Comparison of ENCODE assay signal across 20 cellular contexts in genomic region chr1:5843521-5844096, GRCh38.
DNase-seq lines count a peak whose midpoint lies in the region; ATAC-seq, FAIRE-seq and TF ChIP-seq lines count a peak whose summit lies in the region.
"Had no signal": no experiment of that assay in that cellular context is flagged by ENCODE, and none has a peak within 500 bp of the region (broad histone marks: within the 10 kb centered on the region; RNA-seq: fewer than 3 reads in every experiment).

No MANE protein-coding gene starts in this region.

- no peak overlapping the region for H2BK12ac ChIP-seq in neuronal stem cell (ENCODE audit: low read length)

- intact Hi-C loops in testis (cut with DNase I; ENCODE audit: low total_unique reads) = no loop called here

- WGBS in neuronal stem cell (ENCODE audit: extremely low coverage in 2 of 2, insufficient read length in 2 of 2, insufficient replicate concordance in 1 of 2), 2 donors = no CpG with 5 or more reads among the region's 13 CpGs
- 77 to 88% methylated on average over 7 to 13 of the region's 13 CpGs for WGBS in testis, 2 donors

- H4K91ac ChIP-seq in neuronal stem cell (ENCODE audit: low read depth, low read length, poor library complexity) = no peak overlapping the region

- DNase-seq in D721Med (ENCODE audit: insufficient read length, low spot score) (peak; percentile 32), H7 (peak; percentile 75), WERI-Rb-1 (peak; percentile 62), neuronal stem cell (ENCODE audit: low spot score) (no peak), testis (no peak), foreskin fibroblast (no peak)
- DNase-seq: C1 segment of cervical spinal cord; Calu3; CD4-positive, alpha-beta memory T cell; COR-L47; DMS153; DND-41; HFFc6 had no signal

- H3K27ac ChIP-seq in WERI-Rb-1 (peak overlapping the region; percentile 63; the same call in 1 of the 2 replicates), neuronal stem cell (replicated peaks; ENCODE audit: low read length) (no peak overlapping the region), testis (no peak overlapping the region)

- H3K14ac ChIP-seq in neuronal stem cell (ENCODE audit: low read length) = peak overlapping the region; percentile 85

- no peak overlapping the region for H4K8ac ChIP-seq in neuronal stem cell (ENCODE audit: low read depth, low read length)

- H3K4me3 ChIP-seq in H7 (ENCODE audit: insufficient read depth, low read depth, low read length) (no peak overlapping the region), WERI-Rb-1 (ENCODE audit: low read depth, low read length) (no peak overlapping the region), neuronal stem cell (ENCODE audit: low read length in 2 of 2) (no peak overlapping the region), testis (no peak overlapping the region), foreskin fibroblast (ENCODE audit: low read depth in 1 of 2, low read length in 2 of 2) (no peak overlapping the region)
- H3K4me3 ChIP-seq: GM23338 had no signal

- peak overlapping the region; percentile 27 for H2AK5ac ChIP-seq in neuronal stem cell (ENCODE audit: low read depth, low read length)

- no peak overlapping the region for H2BK5ac ChIP-seq in neuronal stem cell (ENCODE audit: low read length)

- no peak for FAIRE-seq in D721Med (lab: Jason Lieb, UNC)
- FAIRE-seq: G401.6, GM12892, GM19239, H54 had no signal

- no peak for ATAC-seq in GM18907 (IDR thresholded peaks at IDR 0.05; ENCODE audit: unreplicated experiment)
- ATAC-seq: HCT116 had no signal

- no peak overlapping the region for H3K4ac ChIP-seq in neuronal stem cell (ENCODE audit: low read length)

- no peak overlapping the region for H2BK15ac ChIP-seq in neuronal stem cell (ENCODE audit: low read length)

- TF ChIP-seq POLR2A in testis (IDR thresholded peaks at IDR 0.05) = no peak

- TF ChIP-seq CTCF in D721Med (IDR thresholded peaks at IDR 0.05; ENCODE audit: insufficient read depth, missing control alignments) = no peak
- TF ChIP-seq CTCF in WERI-Rb-1 (IDR thresholded peaks at IDR 0.05; ENCODE audit: low read depth, low read length) = no peak
- TF ChIP-seq CTCF in testis (IDR thresholded peaks at IDR 0.05) = no peak
- no peak for TF ChIP-seq CTCF in foreskin fibroblast (IDR thresholded peaks at IDR 0.05; ENCODE audit: low read depth, low read length)

- H3K36me3 ChIP-seq in H7 (replicated peaks; ENCODE audit: control insufficient read depth, insufficient read depth, low read length) = no peaks in the 10 kb centered on the region
- no peaks in the 10 kb centered on the region for H3K36me3 ChIP-seq in WERI-Rb-1
- no peaks in the 10 kb centered on the region for H3K36me3 ChIP-seq in neuronal stem cell (replicated peaks in 1 of 2; ENCODE audit: control insufficient read depth in 2 of 2, insufficient read depth in 2 of 2, low read length in 2 of 2)
- no peaks in the 10 kb centered on the region for H3K36me3 ChIP-seq in testis (ENCODE audit: low read depth, missing control alignments)

- H3K18ac ChIP-seq in neuronal stem cell (ENCODE audit: low read length) = peak overlapping the region; percentile 67

- no peak overlapping the region for H2BK120ac ChIP-seq in neuronal stem cell (ENCODE audit: low read depth, low read length)

- H3K27me3 ChIP-seq in H7 (ENCODE audit: control insufficient read depth, insufficient read depth, low read length) = no peaks in the 10 kb centered on the region
- H3K27me3 ChIP-seq in WERI-Rb-1 (ENCODE audit: insufficient read depth, low read depth, severe bottlenecking) = no peaks in the 10 kb centered on the region
- H3K27me3 ChIP-seq in neuronal stem cell (ENCODE audit: control insufficient read depth in 3 of 3, insufficient read depth in 3 of 3, low read depth in 1 of 3, low read length in 3 of 3) = peaks cover 0 to 24% (median 2%) of the 10 kb centered on the region in 3 experiments
- no peaks in the 10 kb centered on the region for H3K27me3 ChIP-seq in testis

- no peaks in the 10 kb centered on the region for H3K4me1 ChIP-seq in neuronal stem cell (ENCODE audit: control insufficient read depth in 2 of 2, insufficient read depth in 1 of 2, low read depth in 1 of 2, low read length in 2 of 2)
- H3K4me1 ChIP-seq in testis = no peaks in the 10 kb centered on the region

- no peak overlapping the region for H2AFZ ChIP-seq in neuronal stem cell (ENCODE audit: low read length)
- H2AFZ ChIP-seq: GM23338 had no signal

- H3K9me3 ChIP-seq in WERI-Rb-1 (ENCODE audit: severe bottlenecking) (no peaks in the 10 kb centered on the region), neuronal stem cell (replicated peaks in 1 of 2; ENCODE audit: control insufficient read depth in 2 of 2, insufficient read depth in 1 of 2, low read depth in 1 of 2, low read length in 2 of 2) (no peaks in the 10 kb centered on the region), testis (no peaks in the 10 kb centered on the region)

- H3K4me2 ChIP-seq in neuronal stem cell (ENCODE audit: insufficient read depth, low read length, poor library complexity, severe bottlenecking) = no peak overlapping the region
- H3K4me2 ChIP-seq: GM23338 had no signal

- peak overlapping the region; percentile 13 for H3K23ac ChIP-seq in neuronal stem cell (ENCODE audit: low read depth, low read length, poor library complexity)

- H3K79me1 ChIP-seq in neuronal stem cell (ENCODE audit: low read depth, low read length) = no peaks in the 10 kb centered on the region

- H3K9ac ChIP-seq in neuronal stem cell (ENCODE audit: low read depth, low read length, poor library complexity) = no peak overlapping the region

Comparison
In these comparisons a context has a peak if more than half of its experiments do, and no peak if none do; other contexts are left out.
1. DNase-seq: peak in D721Med (single experiment), H7 (single experiment) and WERI-Rb-1 (single experiment); none in neuronal stem cell (single experiment), testis (single experiment) and foreskin fibroblast (0 of 2).